Comparison of ENCODE assay signal across 29 cellular contexts in the genomic region with DNA sequence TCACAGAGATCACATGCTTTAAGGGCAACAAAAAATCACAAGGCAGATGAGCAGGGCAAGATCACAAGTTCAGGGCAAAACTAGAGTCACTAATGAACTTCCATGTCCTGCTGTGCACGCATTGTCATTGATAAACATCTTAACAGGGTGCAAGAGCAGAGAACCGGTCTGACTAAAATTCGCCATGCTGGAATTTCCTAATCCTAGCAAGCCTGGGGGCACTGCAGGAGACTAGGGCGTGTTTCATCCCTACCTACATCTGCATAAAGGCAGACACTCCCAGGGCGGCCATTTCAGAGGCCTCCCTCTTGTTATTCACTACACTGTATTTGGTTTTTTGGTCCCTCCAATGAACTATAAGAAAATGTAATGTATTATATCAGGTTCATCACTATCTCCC.
"Had no signal": no experiment of that assay in that cellular context is flagged by ENCODE, and none has a peak within 500 bp of the region (broad histone marks: within the 10 kb centered on the region; RNA-seq: fewer than 3 reads in every experiment).

No MANE protein-coding gene starts in this region.

- H3K4me1 Mint-ChIP-seq: activated CD4-positive, alpha-beta memory T cell treated with anti-CD3 and anti-CD28 coated beads, Interleukin-2, amount 10 ng/mL, durations not matched to agents 7 days and 5 days; activated CD4-positive, alpha-beta T cell treated with anti-CD3 and anti-CD28 coated beads, Interleukin-2, amount 10 ng/mL, durations not matched to agents 7 days and 5 days; activated T-helper 17 cell treated with anti-CD3 and anti-CD28 coated beads, Interleukin-2, amount 50 U/mL, for 72 hours; memory B cell; neural crest cell; T-helper 17 cell had no signal

- H2AFZ ChIP-seq: parathyroid adenoma had no signal

- H3K27ac ChIP-seq: brain microvascular endothelial cell, heart right ventricle, parathyroid adenoma, right atrium auricular region, tibial nerve had no signal

- H3K9me3 ChIP-seq: heart right ventricle, right atrium auricular region, tibial nerve had no signal

- DNase-seq: activated CD4-positive, alpha-beta memory T cell treated with anti-CD3 and anti-CD28 coated beads, Interleukin-2, amount 10 ng/mL, durations not matched to agents 7 days and 5 days; activated CD4-positive, alpha-beta T cell treated with anti-CD3 and anti-CD28 coated beads for 1 hour; activated CD4-positive, alpha-beta T cell treated with anti-CD3 and anti-CD28 coated beads, Interleukin-2, amount 10 ng/mL, durations not matched to agents 7 days and 5 days; activated CD8-positive, alpha-beta memory T cell treated with anti-CD3 and anti-CD28 coated beads, Interleukin-2, amount 50 U/mL, for 48 hours; activated gamma-delta T cell treated with Interleukin-2 at 50 U/mL for 16 hours; activated naive CD4-positive, alpha-beta T cell treated with anti-CD3 and anti-CD28 coated beads, Interleukin-2, amount 50 U/mL, for 16 hours; activated T-cell treated with anti-CD3 and anti-CD28 coated beads, Interleukin-2, amount 50 U/mL, for 24 hours; amniotic stem cell; brain microvascular endothelial cell; caudate nucleus; cortex of kidney; effector memory CD8-positive, alpha-beta T cell; foreskin fibroblast; heart right ventricle; immature natural killer cell; naive thymus-derived CD8-positive, alpha-beta T cell; occipital lobe; stimulated activated CD4-positive, alpha-beta T cell treated with anti-CD3 and anti-CD28 coated beads, Interleukin-2, amount 100 ng/mL, for 48 hours; stimulated activated naive CD4-positive, alpha-beta T cell treated with Interleukin-2 at 50 U/mL for 16 hours; T-helper 17 cell; T1000 had no signal

- FAIRE-seq: endothelial cell of umbilical vein had no signal

- H3K36me3 Mint-ChIP-seq: immature natural killer cell; memory B cell; naive thymus-derived CD8-positive, alpha-beta T cell had no signal

- H3K27me3 Mint-ChIP-seq: activated CD4-positive, alpha-beta memory T cell treated with anti-CD3 and anti-CD28 coated beads, Interleukin-2, amount 10 ng/mL, durations not matched to agents 7 days and 5 days; activated T-helper 17 cell treated with anti-CD3 and anti-CD28 coated beads, Interleukin-2, amount 50 U/mL, for 72 hours; memory B cell; T-helper 17 cell had no signal

- H3K4me1 ChIP-seq: heart right ventricle, parathyroid adenoma, right atrium auricular region, tibial nerve had no signal

- H3K79me2 ChIP-seq: parathyroid adenoma had no signal

- H3K4me3 Mint-ChIP-seq: activated CD4-positive, alpha-beta memory T cell treated with anti-CD3 and anti-CD28 coated beads, Interleukin-2, amount 10 ng/mL, durations not matched to agents 7 days and 5 days; activated CD4-positive, alpha-beta T cell treated with anti-CD3 and anti-CD28 coated beads, Interleukin-2, amount 10 ng/mL, durations not matched to agents 7 days and 5 days; activated T-cell treated with anti-CD3 and anti-CD28 coated beads, Interleukin-2, amount 50 U/mL, for 24 hours; activated T-helper 17 cell treated with anti-CD3 and anti-CD28 coated beads, Interleukin-2, amount 50 U/mL, for 72 hours; effector memory CD8-positive, alpha-beta T cell; immature natural killer cell; memory B cell; naive thymus-derived CD8-positive, alpha-beta T cell; neural crest cell; T-helper 17 cell had no signal

- H3K36me3 ChIP-seq: brain microvascular endothelial cell, heart right ventricle, right atrium auricular region, tibial nerve had no signal

- H3K27ac Mint-ChIP-seq: activated CD4-positive, alpha-beta memory T cell treated with anti-CD3 and anti-CD28 coated beads, Interleukin-2, amount 10 ng/mL, durations not matched to agents 7 days and 5 days; activated CD4-positive, alpha-beta T cell treated with anti-CD3 and anti-CD28 coated beads, Interleukin-2, amount 10 ng/mL, durations not matched to agents 7 days and 5 days; activated T-cell treated with anti-CD3 and anti-CD28 coated beads, Interleukin-2, amount 50 U/mL, for 24 hours; activated T-helper 17 cell treated with anti-CD3 and anti-CD28 coated beads, Interleukin-2, amount 50 U/mL, for 72 hours; effector memory CD8-positive, alpha-beta T cell; memory B cell; naive thymus-derived CD8-positive, alpha-beta T cell; T-helper 17 cell had no signal

- H3K9ac ChIP-seq: parathyroid adenoma had no signal

- H3K4me2 ChIP-seq: smooth muscle cell had no signal

- H3K9me3 Mint-ChIP-seq: activated CD4-positive, alpha-beta memory T cell treated with anti-CD3 and anti-CD28 coated beads, Interleukin-2, amount 10 ng/mL, durations not matched to agents 7 days and 5 days; activated CD4-positive, alpha-beta T cell treated with anti-CD3 and anti-CD28 coated beads, Interleukin-2, amount 10 ng/mL, durations not matched to agents 7 days and 5 days; activated T-cell treated with anti-CD3 and anti-CD28 coated beads, Interleukin-2, amount 50 U/mL, for 24 hours; activated T-helper 17 cell treated with anti-CD3 and anti-CD28 coated beads, Interleukin-2, amount 50 U/mL, for 72 hours; effector memory CD8-positive, alpha-beta T cell had no signal

- H3K4me3 ChIP-seq: heart right ventricle, right atrium auricular region, smooth muscle cell, tibial nerve had no signal

- H3K27me3 ChIP-seq: brain microvascular endothelial cell, heart right ventricle, right atrium auricular region, tibial nerve had no signal
